Comparison of ENCODE assay signal across 1 cellular context in the genomic region with DNA sequence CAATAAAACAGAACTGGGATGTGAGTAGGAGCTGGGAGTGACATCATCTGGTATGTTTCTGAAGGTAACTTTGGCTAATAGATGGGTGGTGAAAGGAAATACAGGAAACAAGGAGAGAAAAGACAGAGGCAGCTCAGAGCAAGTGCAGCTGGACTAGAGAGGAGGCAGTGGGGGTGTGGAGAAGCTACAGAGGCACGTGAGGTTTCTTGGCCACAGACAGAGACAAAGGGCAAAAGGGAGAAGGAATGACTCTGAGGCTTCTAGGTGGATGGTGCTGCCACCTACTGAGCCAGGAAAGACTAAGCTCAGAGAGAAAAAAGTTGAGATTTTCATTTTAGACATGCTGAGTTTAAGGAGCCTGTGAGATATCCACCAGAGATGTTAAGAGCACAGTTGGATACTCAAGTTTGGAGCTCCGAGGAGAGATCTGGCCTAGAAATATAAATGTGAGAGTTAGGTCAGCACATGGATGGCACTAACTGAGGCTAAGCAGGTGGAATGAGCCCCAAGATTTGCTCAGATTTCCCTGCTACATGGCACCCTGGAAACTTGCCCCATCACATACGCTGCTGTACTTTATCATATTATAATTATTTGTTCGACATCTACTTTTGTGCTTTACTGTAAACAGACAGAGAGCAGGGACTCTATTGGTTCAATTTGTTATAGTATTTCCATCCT.
TF ChIP-seq lines count a peak whose summit lies in the region.

No MANE protein-coding gene starts in this region.

TF ChIP-seq in GM23338, 12 proteins besides CTCF, POLR2A, EP300 and RAD21 (continued from another document):
- TF ChIP-seq, protein P1, sequence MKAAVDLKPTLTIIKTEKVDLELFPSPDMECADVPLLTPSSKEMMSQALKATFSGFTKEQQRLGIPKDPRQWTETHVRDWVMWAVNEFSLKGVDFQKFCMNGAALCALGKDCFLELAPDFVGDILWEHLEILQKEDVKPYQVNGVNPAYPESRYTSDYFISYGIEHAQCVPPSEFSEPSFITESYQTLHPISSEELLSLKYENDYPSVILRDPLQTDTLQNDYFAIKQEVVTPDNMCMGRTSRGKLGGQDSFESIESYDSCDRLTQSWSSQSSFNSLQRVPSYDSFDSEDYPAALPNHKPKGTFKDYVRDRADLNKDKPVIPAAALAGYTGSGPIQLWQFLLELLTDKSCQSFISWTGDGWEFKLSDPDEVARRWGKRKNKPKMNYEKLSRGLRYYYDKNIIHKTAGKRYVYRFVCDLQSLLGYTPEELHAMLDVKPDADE (IDR thresholded peaks at IDR 0.05), result no peak
- TF ChIP-seq STAT1 (IDR thresholded peaks at IDR 0.05; ENCODE audit: unreplicated experiment), result no peak
- no peak for TF ChIP-seq REST (IDR thresholded peaks at IDR 0.05; ENCODE audit: unreplicated experiment)
- no peak for TF ChIP-seq POLR2AphosphoS5 (IDR thresholded peaks at IDR 0.05; ENCODE audit: low read depth)
- TF ChIP-seq NANOG (IDR thresholded peaks at IDR 0.05; ENCODE audit: borderline replicate concordance), result no peak
- TF ChIP-seq EZH2phosphoT487 (IDR thresholded peaks at IDR 0.05; ENCODE audit: unreplicated experiment), result no peak
